8 cellular contexts compared by ENCODE assay signal in the genomic region with DNA sequence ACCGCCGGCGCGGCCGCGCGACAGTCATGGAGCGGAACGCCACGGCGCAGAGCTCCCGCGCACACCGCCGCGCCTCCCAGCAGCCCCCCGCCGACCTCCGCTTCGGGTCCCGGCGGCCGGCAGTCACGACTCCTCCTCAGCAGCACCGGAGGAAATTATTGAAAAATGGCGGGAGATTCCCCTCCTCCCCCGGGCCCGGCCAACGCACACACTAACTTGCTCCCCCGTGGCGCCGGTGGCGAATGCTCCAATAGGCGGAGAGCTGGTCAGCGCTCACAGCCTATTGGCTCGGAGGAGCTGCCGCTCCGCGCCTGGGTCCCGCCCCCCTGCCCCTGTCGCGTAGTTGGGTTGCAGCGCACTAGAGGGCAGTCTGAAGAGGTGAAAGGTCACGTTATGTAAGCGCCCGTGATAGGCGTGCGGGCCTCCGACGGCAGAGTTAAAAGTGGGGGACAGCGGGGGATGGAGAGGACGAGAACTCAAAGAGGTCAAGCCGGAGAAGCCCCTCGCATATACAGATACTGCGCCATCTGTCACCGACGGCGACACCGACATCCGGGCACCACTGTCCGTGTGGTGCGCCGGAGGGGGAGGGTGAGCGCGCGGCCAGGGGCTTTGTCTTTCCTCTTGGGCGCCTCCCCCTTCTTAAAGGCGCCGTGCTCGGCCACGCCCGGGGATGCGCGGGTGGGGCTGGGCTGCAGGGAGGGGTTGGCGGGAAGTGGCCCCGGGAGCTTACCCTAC. TPM values are rescaled to one million over a fixed set of nuclear protein-coding genes. Genes with fewer than 3 reads are reported as not detected.
DNase-seq lines count a peak whose midpoint lies in the region; ATAC-seq, FAIRE-seq and TF ChIP-seq lines count a peak whose summit lies in the region.

Gene BAZ1B (minus strand): TSS at position 213 of the 738 bp plus-strand sequence. CDS start 360 bp downstream, outside the sequence.

- H3K4me1 ChIP-seq in OCI-LY7 (ENCODE audit: insufficient read depth, low read length, poor library complexity, severe bottlenecking) (peaks cover 69% of the 10 kb centered on the region), endothelial cell of umbilical vein (ENCODE audit: control insufficient read depth, extremely low read depth, insufficient read depth, low read length) (peaks cover 27% of the 10 kb centered on the region)

- H3K36me3 ChIP-seq in OCI-LY7 (ENCODE audit: insufficient read depth, low read length), result peaks cover 42% of the 10 kb centered on the region
- no peaks in the 10 kb centered on the region for H3K36me3 ChIP-seq in endothelial cell of umbilical vein (ENCODE audit: control insufficient read depth in 2 of 2, extremely low read depth in 1 of 2, insufficient read depth in 2 of 2, low read length in 2 of 2)

- H2AFZ ChIP-seq in OCI-LY7 (ENCODE audit: low read length) (peak within 1 kb of the TSS; percentile 54; the same call in 1 of the 2 replicates), endothelial cell of umbilical vein (ENCODE audit: low read depth, low read length) (peak within 1 kb of the TSS; percentile 61)

- H3K9me3 ChIP-seq in OCI-LY7 (ENCODE audit: low read length) (no peaks in the 10 kb centered on the region), endothelial cell of umbilical vein (replicated peaks; ENCODE audit: control insufficient read depth, insufficient read depth, low read length) (no peaks in the 10 kb centered on the region)

- H3K9me2 ChIP-seq in OCI-LY7 (ENCODE audit: insufficient read depth, low read length), result no peaks in the 10 kb centered on the region

- intact Hi-C loops in OCI-LY7 (cut with micrococcal nuclease; ENCODE audit: unreplicated experiment), result loop anchor here (1.0 to 10.0 kb wide), 3 partner anchors 35 to 213 kb away; partner anchors contain the start of genes ABHD11, BCL7B and TBL2
- intact Hi-C loops in endothelial cell of umbilical vein (cut with micrococcal nuclease), result loop anchor here (1.0 to 2.0 kb wide), 4 partner anchors 35 to 213 kb away; partner anchors contain the start of genes BCL7B and TBL2

- peak; percentile 80 for ATAC-seq in GM21526 (IDR thresholded peaks at IDR 0.05; ENCODE audit: low FRiP score, unreplicated experiment)

- peak within 1 kb of the TSS; percentile 66 for H3K9ac ChIP-seq in endothelial cell of umbilical vein (replicated peaks; ENCODE audit: extremely low read depth, insufficient read depth, low read length)

- H3K9me1 ChIP-seq in endothelial cell of umbilical vein (replicated peaks; ENCODE audit: control insufficient read depth, extremely low read depth, insufficient read depth, low read length), result no peaks in the 10 kb centered on the region

- no peaks in the 10 kb centered on the region for H3K27me3 ChIP-seq in endothelial cell of umbilical vein (ENCODE audit: control insufficient read depth in 2 of 2, insufficient read depth in 2 of 2, low read length in 2 of 2)

- TF ChIP-seq CTCF in OCI-LY7 (conservative IDR thresholded peaks at IDR 0.05; ENCODE audit: low read length), result no peak
- TF ChIP-seq CTCF in endothelial cell of umbilical vein (IDR thresholded peaks at IDR 0.05; ENCODE audit: extremely low read depth in 1 of 2, insufficient read depth in 1 of 2, low read depth in 1 of 2, low read length in 2 of 2), result no peak

- H3K4me2 ChIP-seq in OCI-LY7 (ENCODE audit: low read length) (peak within 1 kb of the TSS; percentile 95), endothelial cell of umbilical vein (ENCODE audit: insufficient read depth, low read length) (peak within 1 kb of the TSS; percentile 72)

- TF ChIP-seq POLR2A in endothelial cell of umbilical vein (IDR thresholded peaks at IDR 0.05; ENCODE audit: low read depth, low read length), result no peak

- CTCF ChIA-PET in OCI-LY7 (lab: Charles Lee; ENCODE audit: unreplicated experiment) (no interaction called here), endothelial cell of umbilical vein (lab: Charles Lee) (interaction anchor here (0.8 to 2.3 kb wide), 3 partner anchors 69 to 114 kb away, joined by 3 to 8 read pairs (median 4); no protein-coding TSS in a partner anchor)

- H3K79me2 ChIP-seq in OCI-LY7 (ENCODE audit: insufficient read depth, low read depth, low read length), result peaks cover 62% of the 10 kb centered on the region
- H3K79me2 ChIP-seq in endothelial cell of umbilical vein (ENCODE audit: control insufficient read depth, insufficient read depth, low read length), result peaks cover 43% of the 10 kb centered on the region

- DNase-seq in DMS 273 (lab: John Stamatoyannopoulos, UW; ENCODE audit: unreplicated experiment) (peak; percentile 100), HuH-7.5 (ENCODE audit: low spot score) (peak; percentile 96), OCI-LY7 (ENCODE audit: low spot score) (peak; percentile 99), activated T-cell treated with anti-CD3 and anti-CD28 coated beads for 1 hour (ENCODE audit: low read depth) (peak; percentile 92), endothelial cell of umbilical vein (ENCODE audit: low read depth, low spot score) (peak; percentile 98), midbrain (lab: John Stamatoyannopoulos, UW) (peak; percentile 98)
- DNase-seq in stimulated activated CD8-positive, alpha-beta memory T cell treated with anti-CD3 and anti-CD28 coated beads, Interleukin-2, amount 100 ng/mL, for 1 hour (ENCODE audit: low read depth in 2 of 2), result peak; percentile 91 to 93

- no TSS peak for BruUV-seq in OCI-LY7 (replicated peaks; lab: Mats Ljungman, UMichigan)
- BruUV-seq in endothelial cell of umbilical vein (replicated peaks; lab: Mats Ljungman, UMichigan), result no TSS peak

- H3K27ac ChIP-seq in OCI-LY7 (ENCODE audit: low read depth, low read length, poor library complexity, severe bottlenecking), result peak within 1 kb of the TSS; percentile 76
- peak within 1 kb of the TSS; percentile 65 for H3K27ac ChIP-seq in endothelial cell of umbilical vein (ENCODE audit: insufficient read depth, low read depth, low read length)

- H3K4me3 ChIP-seq in OCI-LY7 (ENCODE audit: low read depth, low read length, poor library complexity, severe bottlenecking) (peak within 1 kb of the TSS; percentile 87), endothelial cell of umbilical vein (replicated peaks in 1 of 3; ENCODE audit: insufficient read depth in 1 of 3, low read depth in 1 of 3, low read length in 3 of 3) (peak within 1 kb of the TSS; percentile 83 to 91 (median 89))

- peaks cover 33% of the 10 kb centered on the region for H4K20me1 ChIP-seq in OCI-LY7 (ENCODE audit: insufficient read depth, low read length)
- peaks cover 4% of the 10 kb centered on the region for H4K20me1 ChIP-seq in endothelial cell of umbilical vein (replicated peaks; ENCODE audit: control insufficient read depth, extremely low read depth, insufficient read depth, low read length)

- FAIRE-seq in endothelial cell of umbilical vein (lab: Jason Lieb, UNC), result peak; percentile 98

- POLR2A ChIA-PET in OCI-LY7 (lab: Charles Lee) (interaction anchor here (1.1 to 2.6 kb wide), 8 partner anchors 10 to 77 kb away, joined by 3 to 13 read pairs (median 6); partner anchors contain the start of gene TBL2), endothelial cell of umbilical vein (lab: Charles Lee) (interaction anchor here (0.6 to 1.8 kb wide), 3 partner anchors 35 to 494 kb away, joined by 4 to 8 read pairs (median 5); partner anchors contain the start of genes ABHD11 and BCL7B)

- dilution Hi-C loops in endothelial cell of umbilical vein (cut with MboI; ENCODE audit: extremely low pct_ligation_motif_present, low sequenced_read_pairs), result no loop called here

TF ChIP-seq in endothelial cell of umbilical vein, 7 proteins besides CTCF, POLR2A, EP300 and RAD21:
- TF ChIP-seq, protein P1, sequence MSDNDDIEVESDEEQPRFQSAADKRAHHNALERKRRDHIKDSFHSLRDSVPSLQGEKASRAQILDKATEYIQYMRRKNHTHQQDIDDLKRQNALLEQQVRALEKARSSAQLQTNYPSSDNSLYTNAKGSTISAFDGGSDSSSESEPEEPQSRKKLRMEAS (IDR thresholded peaks at IDR 0.05; ENCODE audit: insufficient read depth, insufficient read length), result peak; percentile 27
- TF ChIP-seq EZH2 (IDR thresholded peaks at IDR 0.05; ENCODE audit: borderline replicate concordance, low read depth, low read length, severe bottlenecking) (no peak), JUN (IDR thresholded peaks at IDR 0.05; ENCODE audit: borderline replicate concordance, insufficient read depth, insufficient read length, low read depth) (no peak), POLR2AphosphoS5 (IDR thresholded peaks at IDR 0.05; ENCODE audit: insufficient read depth, low read depth, low read length) (peak; percentile 81), GATA2 (IDR thresholded peaks at IDR 0.05; ENCODE audit: insufficient read depth, insufficient read length, low read depth, low read length) (no peak), MYC (IDR thresholded peaks at IDR 0.05; ENCODE audit: low read depth, low read length) (peak; percentile 15), FOS (IDR thresholded peaks at IDR 0.05; ENCODE audit: borderline replicate concordance, insufficient read depth, low read length) (no peak)

RNA-seq across cellular contexts. Expression of gene BAZ1B, which starts in this region (rescaled TPM):
- 77.8 and 86.8 TPM in 2 replicates for total RNA-seq in OCI-LY7 (2014; rRNA removed; shearing (Covaris generic))
- 109 and 117 TPM in 2 replicates for total RNA-seq in OCI-LY7 (2022)
- total RNA-seq in endothelial cell of umbilical vein, result 72.6 and 74.7 TPM in 2 replicates
- polyA plus RNA-seq in endothelial cell of umbilical vein, result 12.6 and 16.2 TPM in 2 replicates
- polyA plus RNA-seq in endothelial cell of umbilical vein (2011; cell fraction: cytosol; rRNA removed), result 22.4 and 24.9 TPM in 2 replicates
- 29.4 and 35.9 TPM in 2 replicates for polyA plus RNA-seq in endothelial cell of umbilical vein (2011; cell fraction: nucleus; rRNA removed)
- polyA plus RNA-seq in endothelial cell of umbilical vein (2012), result 37.1 and 51.8 TPM in 2 replicates
- polyA minus RNA-seq in endothelial cell of umbilical vein, result 38.5 and 39.9 TPM in 2 replicates
- 43.3 TPM for polyA minus RNA-seq in endothelial cell of umbilical vein (2011; cell fraction: cytosol; rRNA and poly(A)+ RNA removed)
- 26.7 and 33.3 TPM in 2 replicates for polyA minus RNA-seq in endothelial cell of umbilical vein (2011; cell fraction: nucleus; rRNA and poly(A)+ RNA removed)

Comparison
In these comparisons a context has a peak if more than half of its experiments do, and no peak if none do; other contexts are left out.
1. Peak in every context shown above with its lines: DNase-seq, ATAC-seq, H3K4me3 ChIP-seq and H3K27ac ChIP-seq.